1 cellular context compared by ENCODE assay signal in the genomic region with DNA sequence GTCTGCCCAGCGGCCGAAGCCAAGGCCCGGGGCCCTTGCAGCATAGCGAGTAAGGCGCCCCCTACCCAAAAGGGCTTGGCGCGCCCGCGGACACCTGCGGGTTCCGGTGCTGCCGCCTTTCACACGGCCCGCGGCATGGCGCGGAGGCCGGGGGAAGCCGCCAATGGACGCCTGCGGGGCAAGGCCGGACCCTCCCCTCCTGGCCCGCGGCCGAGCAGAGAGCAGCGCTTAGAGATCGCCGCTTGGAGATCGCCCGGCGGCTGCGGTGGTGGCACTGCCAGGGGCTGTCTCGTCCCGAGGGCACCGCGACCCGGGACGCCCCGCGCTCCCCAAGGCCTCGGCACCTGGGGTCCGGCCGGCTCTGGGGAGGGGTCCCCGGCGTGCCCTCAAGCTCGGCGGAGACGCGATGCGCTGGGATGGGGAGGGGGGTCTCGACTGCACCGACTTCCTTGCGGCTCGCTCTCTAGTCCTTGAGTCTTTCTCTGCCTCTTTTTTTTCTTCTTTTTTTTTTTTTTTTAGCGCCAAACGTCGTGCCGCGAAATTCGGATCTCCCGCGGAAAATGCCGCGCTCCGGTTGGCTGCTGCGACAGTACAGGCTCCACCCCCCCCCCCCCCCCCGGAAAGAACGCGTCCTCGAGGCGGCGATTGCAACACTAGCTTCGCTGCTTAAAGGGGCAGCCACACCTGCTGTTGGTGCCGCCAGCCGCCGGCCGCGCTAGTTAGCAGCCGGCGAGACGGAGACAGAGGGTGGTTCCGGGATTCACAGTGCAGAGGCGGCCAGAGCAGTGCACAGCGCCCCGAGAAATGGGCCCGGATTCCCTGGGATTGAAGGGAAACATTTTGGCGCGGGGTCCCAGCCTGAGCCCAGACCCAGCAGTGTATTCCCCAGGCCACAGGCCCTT.
TF ChIP-seq lines count a peak whose summit lies in the region.

A gene with protein sequence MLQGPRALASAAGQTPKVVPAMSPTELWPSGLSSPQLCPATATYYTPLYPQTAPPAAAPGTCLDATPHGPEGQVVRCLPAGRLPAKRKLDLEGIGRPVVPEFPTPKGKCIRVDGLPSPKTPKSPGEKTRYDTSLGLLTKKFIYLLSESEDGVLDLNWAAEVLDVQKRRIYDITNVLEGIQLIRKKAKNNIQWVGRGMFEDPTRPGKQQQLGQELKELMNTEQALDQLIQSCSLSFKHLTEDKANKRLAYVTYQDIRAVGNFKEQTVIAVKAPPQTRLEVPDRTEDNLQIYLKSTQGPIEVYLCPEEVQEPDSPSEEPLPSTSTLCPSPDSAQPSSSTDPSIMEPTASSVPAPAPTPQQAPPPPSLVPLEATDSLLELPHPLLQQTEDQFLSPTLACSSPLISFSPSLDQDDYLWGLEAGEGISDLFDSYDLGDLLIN (minus strand): TSS at position 484 of the 902 bp plus-strand sequence. CDS start 440 bp downstream, at position 44.

TF ChIP-seq in HepG2, 621 proteins besides CTCF, POLR2A, EP300 and RAD21 (continued from another document and continues in another):
- TF ChIP-seq, protein P1, sequence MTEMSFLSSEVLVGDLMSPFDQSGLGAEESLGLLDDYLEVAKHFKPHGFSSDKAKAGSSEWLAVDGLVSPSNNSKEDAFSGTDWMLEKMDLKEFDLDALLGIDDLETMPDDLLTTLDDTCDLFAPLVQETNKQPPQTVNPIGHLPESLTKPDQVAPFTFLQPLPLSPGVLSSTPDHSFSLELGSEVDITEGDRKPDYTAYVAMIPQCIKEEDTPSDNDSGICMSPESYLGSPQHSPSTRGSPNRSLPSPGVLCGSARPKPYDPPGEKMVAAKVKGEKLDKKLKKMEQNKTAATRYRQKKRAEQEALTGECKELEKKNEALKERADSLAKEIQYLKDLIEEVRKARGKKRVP (CRISPR knock-in tag; IDR thresholded peaks at IDR 0.05): peak in 1 of 2 experiments; percentile 65; a peak in 2 of 4 replicates
- TF ChIP-seq HNRNPK (IDR thresholded peaks at IDR 0.05; ENCODE audit: low read depth, low read length, poor library complexity, severe bottlenecking) (peak; percentile 61), ZNF777 (CRISPR knock-in tag; IDR thresholded peaks at IDR 0.05) (peak; percentile 86), AHR (CRISPR knock-in tag; IDR thresholded peaks at IDR 0.05) (no peak), ZMYM3 (CRISPR knock-in tag; IDR thresholded peaks at IDR 0.05) (peak; percentile 93), RBM39 (IDR thresholded peaks at IDR 0.05; ENCODE audit: low read depth, low read length, poor library complexity, severe bottlenecking) (peak; percentile 78), JUN (CRISPR knock-in tag; IDR thresholded peaks at IDR 0.05) (peak; percentile 64; the same call in 1 of the 2 replicates), CENPT (CRISPR knock-in tag; IDR thresholded peaks at IDR 0.05; ENCODE audit: low read depth) (0 out of 2 replicates have a peak, but pooled peaks have one; percentile 52), ZNF253 (CRISPR knock-in tag; IDR thresholded peaks at IDR 0.05; ENCODE audit: borderline replicate concordance) (peak; percentile 56; the same call in 1 of the 2 replicates), TP53 (CRISPR knock-in tag; conservative IDR thresholded peaks at IDR 0.05) (no peak), ZFP82 (CRISPR knock-in tag; IDR thresholded peaks at IDR 0.05; ENCODE audit: borderline replicate concordance) (0 out of 2 replicates have a peak, but pooled peaks have one; percentile 84), ELF1 (CRISPR knock-in tag; IDR thresholded peaks at IDR 0.05) (peak; percentile 75), SIN3B (IDR thresholded peaks at IDR 0.05; ENCODE audit: low read length) (peak; percentile 89), KMT2B (CRISPR knock-in tag; IDR thresholded peaks at IDR 0.05) (0 out of 2 replicates have a peak, but pooled peaks have one; percentile 67), HNF4A (CRISPR knock-in tag; IDR thresholded peaks at IDR 0.05) (peak; percentile 24; the same call in 1 of the 2 replicates), RFX1 (IDR thresholded peaks at IDR 0.05) (no peak), AGO1 (IDR thresholded peaks at IDR 0.05; ENCODE audit: low read depth, low read length, poor library complexity, severe bottlenecking) (no peak), ZNF552 (CRISPR knock-in tag; IDR thresholded peaks at IDR 0.05; ENCODE audit: borderline replicate concordance) (no peak), ZBTB20 (CRISPR knock-in tag; IDR thresholded peaks at IDR 0.05; ENCODE audit: borderline replicate concordance, low read depth) (peak; percentile 52), SP2 (CRISPR knock-in tag; IDR thresholded peaks at IDR 0.05) (no peak), FOXO1 (CRISPR knock-in tag; IDR thresholded peaks at IDR 0.05) (0 out of 2 replicates have a peak, but pooled peaks have one; percentile 21), ZNF841 (CRISPR knock-in tag; IDR thresholded peaks at IDR 0.05; ENCODE audit: borderline replicate concordance) (0 out of 2 replicates have a peak, but pooled peaks have one; percentile 80), MAZ (IDR thresholded peaks at IDR 0.05; ENCODE audit: borderline replicate concordance, low read depth, low read length) (0 out of 2 replicates have a peak, but pooled peaks have one; percentile 18), MAZ (CRISPR knock-in tag; IDR thresholded peaks at IDR 0.05; ENCODE audit: low read depth) (no peak), SALL2 (CRISPR knock-in tag; IDR thresholded peaks at IDR 0.05) (peak; percentile 41; the same call in 1 of the 2 replicates), ZNF790 (CRISPR knock-in tag; IDR thresholded peaks at IDR 0.05; ENCODE audit: borderline replicate concordance) (peak; percentile 81; the same call in 1 of the 2 replicates), MXD4 (CRISPR knock-in tag; IDR thresholded peaks at IDR 0.05) (0 out of 2 replicates have a peak, but pooled peaks have one; percentile 45)
- TF ChIP-seq, protein P2, sequence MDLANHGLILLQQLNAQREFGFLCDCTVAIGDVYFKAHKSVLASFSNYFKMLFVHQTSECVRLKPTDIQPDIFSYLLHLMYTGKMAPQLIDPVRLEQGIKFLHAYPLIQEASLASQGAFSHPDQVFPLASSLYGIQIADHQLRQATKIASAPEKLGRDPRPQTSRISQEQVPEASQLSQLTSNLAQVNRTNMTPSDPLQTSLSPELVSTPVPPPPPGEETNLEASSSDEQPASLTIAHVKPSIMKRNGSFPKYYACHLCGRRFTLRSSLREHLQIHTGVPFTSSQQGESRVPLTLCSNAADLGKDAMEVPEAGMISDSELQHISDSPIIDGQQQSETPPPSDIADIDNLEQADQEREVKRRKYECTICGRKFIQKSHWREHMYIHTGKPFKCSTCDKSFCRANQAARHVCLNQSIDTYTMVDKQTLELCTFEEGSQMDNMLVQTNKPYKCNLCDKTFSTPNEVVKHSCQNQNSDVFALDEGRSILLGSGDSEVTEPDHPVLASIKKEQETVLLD (CRISPR knock-in tag; IDR thresholded peaks at IDR 0.05; ENCODE audit: low read depth): 0 out of 2 replicates have a peak, but pooled peaks have one; percentile 50
- TF ChIP-seq, protein P3, sequence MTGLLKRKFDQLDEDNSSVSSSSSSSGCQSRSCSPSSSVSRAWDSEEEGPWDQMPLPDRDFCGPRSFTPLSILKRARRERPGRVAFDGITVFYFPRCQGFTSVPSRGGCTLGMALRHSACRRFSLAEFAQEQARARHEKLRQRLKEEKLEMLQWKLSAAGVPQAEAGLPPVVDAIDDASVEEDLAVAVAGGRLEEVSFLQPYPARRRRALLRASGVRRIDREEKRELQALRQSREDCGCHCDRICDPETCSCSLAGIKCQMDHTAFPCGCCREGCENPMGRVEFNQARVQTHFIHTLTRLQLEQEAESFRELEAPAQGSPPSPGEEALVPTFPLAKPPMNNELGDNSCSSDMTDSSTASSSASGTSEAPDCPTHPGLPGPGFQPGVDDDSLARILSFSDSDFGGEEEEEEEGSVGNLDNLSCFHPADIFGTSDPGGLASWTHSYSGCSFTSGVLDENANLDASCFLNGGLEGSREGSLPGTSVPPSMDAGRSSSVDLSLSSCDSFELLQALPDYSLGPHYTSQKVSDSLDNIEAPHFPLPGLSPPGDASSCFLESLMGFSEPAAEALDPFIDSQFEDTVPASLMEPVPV (CRISPR knock-in tag; IDR thresholded peaks at IDR 0.05): no peak; the same call in 1 of the 2 replicates
- TF ChIP-seq, protein P4, sequence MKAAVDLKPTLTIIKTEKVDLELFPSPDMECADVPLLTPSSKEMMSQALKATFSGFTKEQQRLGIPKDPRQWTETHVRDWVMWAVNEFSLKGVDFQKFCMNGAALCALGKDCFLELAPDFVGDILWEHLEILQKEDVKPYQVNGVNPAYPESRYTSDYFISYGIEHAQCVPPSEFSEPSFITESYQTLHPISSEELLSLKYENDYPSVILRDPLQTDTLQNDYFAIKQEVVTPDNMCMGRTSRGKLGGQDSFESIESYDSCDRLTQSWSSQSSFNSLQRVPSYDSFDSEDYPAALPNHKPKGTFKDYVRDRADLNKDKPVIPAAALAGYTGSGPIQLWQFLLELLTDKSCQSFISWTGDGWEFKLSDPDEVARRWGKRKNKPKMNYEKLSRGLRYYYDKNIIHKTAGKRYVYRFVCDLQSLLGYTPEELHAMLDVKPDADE (CRISPR knock-in tag; IDR thresholded peaks at IDR 0.05): no peak
- TF ChIP-seq, protein P5, sequence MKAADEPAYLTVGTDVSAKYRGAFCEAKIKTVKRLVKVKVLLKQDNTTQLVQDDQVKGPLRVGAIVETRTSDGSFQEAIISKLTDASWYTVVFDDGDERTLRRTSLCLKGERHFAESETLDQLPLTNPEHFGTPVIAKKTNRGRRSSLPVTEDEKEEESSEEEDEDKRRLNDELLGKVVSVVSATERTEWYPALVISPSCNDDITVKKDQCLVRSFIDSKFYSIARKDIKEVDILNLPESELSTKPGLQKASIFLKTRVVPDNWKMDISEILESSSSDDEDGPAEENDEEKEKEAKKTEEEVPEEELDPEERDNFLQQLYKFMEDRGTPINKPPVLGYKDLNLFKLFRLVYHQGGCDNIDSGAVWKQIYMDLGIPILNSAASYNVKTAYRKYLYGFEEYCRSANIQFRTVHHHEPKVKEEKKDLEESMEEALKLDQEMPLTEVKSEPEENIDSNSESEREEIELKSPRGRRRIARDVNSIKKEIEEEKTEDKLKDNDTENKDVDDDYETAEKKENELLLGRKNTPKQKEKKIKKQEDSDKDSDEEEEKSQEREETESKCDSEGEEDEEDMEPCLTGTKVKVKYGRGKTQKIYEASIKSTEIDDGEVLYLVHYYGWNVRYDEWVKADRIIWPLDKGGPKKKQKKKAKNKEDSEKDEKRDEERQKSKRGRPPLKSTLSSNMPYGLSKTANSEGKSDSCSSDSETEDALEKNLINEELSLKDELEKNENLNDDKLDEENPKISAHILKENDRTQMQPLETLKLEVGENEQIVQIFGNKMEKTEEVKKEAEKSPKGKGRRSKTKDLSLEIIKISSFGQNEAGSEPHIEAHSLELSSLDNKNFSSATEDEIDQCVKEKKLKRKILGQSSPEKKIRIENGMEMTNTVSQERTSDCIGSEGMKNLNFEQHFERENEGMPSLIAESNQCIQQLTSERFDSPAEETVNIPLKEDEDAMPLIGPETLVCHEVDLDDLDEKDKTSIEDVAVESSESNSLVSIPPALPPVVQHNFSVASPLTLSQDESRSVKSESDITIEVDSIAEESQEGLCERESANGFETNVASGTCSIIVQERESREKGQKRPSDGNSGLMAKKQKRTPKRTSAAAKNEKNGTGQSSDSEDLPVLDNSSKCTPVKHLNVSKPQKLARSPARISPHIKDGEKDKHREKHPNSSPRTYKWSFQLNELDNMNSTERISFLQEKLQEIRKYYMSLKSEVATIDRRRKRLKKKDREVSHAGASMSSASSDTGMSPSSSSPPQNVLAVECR (CRISPR knock-in tag; IDR thresholded peaks at IDR 0.05; ENCODE audit: borderline replicate concordance): peak; percentile 95
- TF ChIP-seq, protein P6, sequence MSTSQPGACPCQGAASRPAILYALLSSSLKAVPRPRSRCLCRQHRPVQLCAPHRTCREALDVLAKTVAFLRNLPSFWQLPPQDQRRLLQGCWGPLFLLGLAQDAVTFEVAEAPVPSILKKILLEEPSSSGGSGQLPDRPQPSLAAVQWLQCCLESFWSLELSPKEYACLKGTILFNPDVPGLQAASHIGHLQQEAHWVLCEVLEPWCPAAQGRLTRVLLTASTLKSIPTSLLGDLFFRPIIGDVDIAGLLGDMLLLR (CRISPR knock-in tag; IDR thresholded peaks at IDR 0.05): peak; percentile 48; the same call in 1 of the 2 replicates
- TF ChIP-seq, protein P7, sequence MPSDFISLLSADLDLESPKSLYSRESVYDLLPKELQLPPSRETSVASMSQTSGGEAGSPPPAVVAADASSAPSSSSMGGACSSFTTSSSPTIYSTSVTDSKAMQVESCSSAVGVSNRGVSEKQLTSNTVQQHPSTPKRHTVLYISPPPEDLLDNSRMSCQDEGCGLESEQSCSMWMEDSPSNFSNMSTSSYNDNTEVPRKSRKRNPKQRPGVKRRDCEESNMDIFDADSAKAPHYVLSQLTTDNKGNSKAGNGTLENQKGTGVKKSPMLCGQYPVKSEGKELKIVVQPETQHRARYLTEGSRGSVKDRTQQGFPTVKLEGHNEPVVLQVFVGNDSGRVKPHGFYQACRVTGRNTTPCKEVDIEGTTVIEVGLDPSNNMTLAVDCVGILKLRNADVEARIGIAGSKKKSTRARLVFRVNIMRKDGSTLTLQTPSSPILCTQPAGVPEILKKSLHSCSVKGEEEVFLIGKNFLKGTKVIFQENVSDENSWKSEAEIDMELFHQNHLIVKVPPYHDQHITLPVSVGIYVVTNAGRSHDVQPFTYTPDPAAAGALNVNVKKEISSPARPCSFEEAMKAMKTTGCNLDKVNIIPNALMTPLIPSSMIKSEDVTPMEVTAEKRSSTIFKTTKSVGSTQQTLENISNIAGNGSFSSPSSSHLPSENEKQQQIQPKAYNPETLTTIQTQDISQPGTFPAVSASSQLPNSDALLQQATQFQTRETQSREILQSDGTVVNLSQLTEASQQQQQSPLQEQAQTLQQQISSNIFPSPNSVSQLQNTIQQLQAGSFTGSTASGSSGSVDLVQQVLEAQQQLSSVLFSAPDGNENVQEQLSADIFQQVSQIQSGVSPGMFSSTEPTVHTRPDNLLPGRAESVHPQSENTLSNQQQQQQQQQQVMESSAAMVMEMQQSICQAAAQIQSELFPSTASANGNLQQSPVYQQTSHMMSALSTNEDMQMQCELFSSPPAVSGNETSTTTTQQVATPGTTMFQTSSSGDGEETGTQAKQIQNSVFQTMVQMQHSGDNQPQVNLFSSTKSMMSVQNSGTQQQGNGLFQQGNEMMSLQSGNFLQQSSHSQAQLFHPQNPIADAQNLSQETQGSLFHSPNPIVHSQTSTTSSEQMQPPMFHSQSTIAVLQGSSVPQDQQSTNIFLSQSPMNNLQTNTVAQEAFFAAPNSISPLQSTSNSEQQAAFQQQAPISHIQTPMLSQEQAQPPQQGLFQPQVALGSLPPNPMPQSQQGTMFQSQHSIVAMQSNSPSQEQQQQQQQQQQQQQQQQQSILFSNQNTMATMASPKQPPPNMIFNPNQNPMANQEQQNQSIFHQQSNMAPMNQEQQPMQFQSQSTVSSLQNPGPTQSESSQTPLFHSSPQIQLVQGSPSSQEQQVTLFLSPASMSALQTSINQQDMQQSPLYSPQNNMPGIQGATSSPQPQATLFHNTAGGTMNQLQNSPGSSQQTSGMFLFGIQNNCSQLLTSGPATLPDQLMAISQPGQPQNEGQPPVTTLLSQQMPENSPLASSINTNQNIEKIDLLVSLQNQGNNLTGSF (CRISPR knock-in tag; IDR thresholded peaks at IDR 0.05): no peak
- TF ChIP-seq, protein P8, sequence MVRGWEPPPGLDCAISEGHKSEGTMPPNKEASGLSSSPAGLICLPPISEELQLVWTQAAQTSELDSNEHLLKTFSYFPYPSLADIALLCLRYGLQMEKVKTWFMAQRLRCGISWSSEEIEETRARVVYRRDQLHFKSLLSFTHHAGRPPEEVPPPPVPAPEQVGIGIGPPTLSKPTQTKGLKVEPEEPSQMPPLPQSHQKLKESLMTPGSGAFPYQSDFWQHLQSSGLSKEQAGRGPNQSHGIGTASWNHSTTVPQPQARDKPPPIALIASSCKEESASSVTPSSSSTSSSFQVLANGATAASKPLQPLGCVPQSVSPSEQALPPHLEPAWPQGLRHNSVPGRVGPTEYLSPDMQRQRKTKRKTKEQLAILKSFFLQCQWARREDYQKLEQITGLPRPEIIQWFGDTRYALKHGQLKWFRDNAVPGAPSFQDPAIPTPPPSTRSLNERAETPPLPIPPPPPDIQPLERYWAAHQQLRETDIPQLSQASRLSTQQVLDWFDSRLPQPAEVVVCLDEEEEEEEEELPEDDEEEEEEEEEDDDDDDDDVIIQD (CRISPR knock-in tag; IDR thresholded peaks at IDR 0.05; ENCODE audit: low read depth): no peak
